ENCODE assay signal across 16 cellular contexts in genomic region chr21:17828223-17828622, GRCh38. TPM values are rescaled to one million over a fixed set of nuclear protein-coding genes. Genes with fewer than 3 reads are reported as not detected.
DNase-seq lines count a peak whose midpoint lies in the region; ATAC-seq and TF ChIP-seq lines count a peak whose summit lies in the region.
"Had no signal": no experiment of that assay in that cellular context is flagged by ENCODE, and none has a peak within 500 bp of the region (broad histone marks: within the 10 kb centered on the region; RNA-seq: fewer than 3 reads in every experiment).

No MANE protein-coding gene starts in this region.

- no peak for TF ChIP-seq POLR2A in right lobe of liver (IDR thresholded peaks at IDR 0.05)

- no peaks in the 10 kb centered on the region for H3K4me1 ChIP-seq in right lobe of liver

- no peak for ATAC-seq in central memory CD8-positive, alpha-beta T cell (replicated peaks; ENCODE audit: extremely low read depth, poor library complexity, severe bottlenecking)
- ATAC-seq in right lobe of liver: peak; percentile 82 to 95 (median 88)
- ATAC-seq in GM18868 (IDR thresholded peaks at IDR 0.05; ENCODE audit: unreplicated experiment): no peak
- ATAC-seq: natural killer cell treated with Interleukin-12 subunit alpha and Interleukin-12 subunit beta and Interleukin-15 and Interleukin-18, amount 100 ng/mL, for 72 hours had no signal

- CTCF ChIA-PET in RWPE1 (lab: Yijun Ruan, JAX): no interaction called here

- no peak overlapping the region for H3K4me3 ChIP-seq in MG63
- no peak overlapping the region for H3K4me3 ChIP-seq in right lobe of liver
- H3K4me3 ChIP-seq: dorsolateral prefrontal cortex had no signal

- H3K9me3 ChIP-seq in MG63 (no peaks in the 10 kb centered on the region; the same call in 1 of the 2 replicates), right lobe of liver (no peaks in the 10 kb centered on the region)

- H3K27ac Mint-ChIP-seq in central memory CD8-positive, alpha-beta T cell (ENCODE audit: low read depth): peak overlapping the region; percentile 69
- H3K27ac Mint-ChIP-seq: activated CD4-positive, alpha-beta T cell treated with anti-CD3 and anti-CD28 coated beads, Interleukin-2, amount 10 ng/mL, durations not matched to agents 24 days and 14 days had no signal

- intact Hi-C loops in right lobe of liver (cut with DNase I): no loop called here

- peaks cover 2% of the 10 kb centered on the region for H3K36me3 Mint-ChIP-seq in central memory CD8-positive, alpha-beta T cell (ENCODE audit: insufficient read depth)

- H3K9me3 Mint-ChIP-seq in central memory CD8-positive, alpha-beta T cell: no peaks in the 10 kb centered on the region

- H3K27me3 ChIP-seq in MG63 (no peaks in the 10 kb centered on the region), right lobe of liver (no peaks in the 10 kb centered on the region)

- WGBS in right lobe of liver (ENCODE audit: insufficient coverage, low coverage, low lambda C conversion rate, missing lambda C conversion rate): 40% methylated on average over 3 of the region's 3 CpGs

- DNase-seq in EH (ENCODE audit: low read depth): peak; percentile 82
- DNase-seq in MG63: peak; percentile 21
- DNase-seq in central memory CD8-positive, alpha-beta T cell (ENCODE audit: low spot score in 2 of 2): no peak
- peak in 1 of 3 donors; percentile 57 for DNase-seq in right lobe of liver
- DNase-seq in activated naive CD4-positive, alpha-beta T cell treated with anti-CD3 and anti-CD28 coated beads, Interleukin-2, amount 50 U/mL, for 16 hours: no peak
- DNase-seq in RWPE1 (ENCODE audit: low spot score): no peak
- DNase-seq in putamen (ENCODE audit: low spot score): no peak
- DNase-seq: activated CD4-positive, alpha-beta T cell treated with anti-CD3 and anti-CD28 coated beads, Interleukin-2, amount 10 ng/mL, durations not matched to agents 24 days and 14 days; activated CD8-positive, alpha-beta memory T cell treated with anti-CD3 and anti-CD28 coated beads, Interleukin-2, amount 50 U/mL, for 48 hours; anterior cingulate cortex; dorsolateral prefrontal cortex; NCI-H345; stimulated activated CD4-positive, alpha-beta T cell treated with anti-CD3 and anti-CD28 coated beads, Interleukin-4, amount 100 ng/mL, for 4 hours; substantia nigra had no signal

- POLR2A ChIA-PET in RWPE1 (lab: Yijun Ruan, JAX; ENCODE audit: low non-redundant PET): no interaction called here

- TF ChIP-seq CTCF in right lobe of liver (IDR thresholded peaks at IDR 0.05) (no peak), RWPE1 (conservative IDR thresholded peaks at IDR 0.05; ENCODE audit: low read depth) (no peak)

- no peaks in the 10 kb centered on the region for H3K4me1 Mint-ChIP-seq in central memory CD8-positive, alpha-beta T cell
- H3K4me1 Mint-ChIP-seq: activated CD4-positive, alpha-beta T cell treated with anti-CD3 and anti-CD28 coated beads, Interleukin-2, amount 10 ng/mL, durations not matched to agents 24 days and 14 days had no signal

- H3K27ac ChIP-seq in right lobe of liver (no peak overlapping the region), RWPE1 (no peak overlapping the region)
- H3K27ac ChIP-seq: dorsolateral prefrontal cortex had no signal

- H3K4me3 Mint-ChIP-seq in central memory CD8-positive, alpha-beta T cell: no peak overlapping the region
- H3K4me3 Mint-ChIP-seq: activated CD4-positive, alpha-beta T cell treated with anti-CD3 and anti-CD28 coated beads, Interleukin-2, amount 10 ng/mL, durations not matched to agents 24 days and 14 days; natural killer cell treated with Interleukin-12 subunit alpha and Interleukin-12 subunit beta and Interleukin-15 and Interleukin-18, amount 100 ng/mL, for 72 hours had no signal

- H3K36me3 ChIP-seq in MG63 (no peaks in the 10 kb centered on the region), right lobe of liver (no peaks in the 10 kb centered on the region)

- no peaks in the 10 kb centered on the region for H3K27me3 Mint-ChIP-seq in central memory CD8-positive, alpha-beta T cell
- H3K27me3 Mint-ChIP-seq: natural killer cell treated with Interleukin-12 subunit alpha and Interleukin-12 subunit beta and Interleukin-15 and Interleukin-18, amount 100 ng/mL, for 72 hours had no signal

RNA-seq across cellular contexts. Expression of gene C21orf91, which starts 9.1 kb away (rescaled TPM):
- 1.7 and 2.7 TPM in 2 replicates for total RNA-seq in MG63 (2014; rRNA removed; shearing (Covaris generic); ENCODE audit: low replicate concordance)
- 1 to 10 TPM; 3.2 to 6.3 (median 4.3) TPM for total RNA-seq in right lobe of liver

Comparison
In these comparisons a context has a peak if more than half of its experiments do, and no peak if none do; other contexts are left out.
1. DNase-seq: peak in EH (single experiment) and MG63 (single experiment); none in central memory CD8-positive, alpha-beta T cell (0 of 2), activated naive CD4-positive, alpha-beta T cell treated with anti-CD3 and anti-CD28 coated beads, Interleukin-2, amount 50 U/mL, for 16 hours (single experiment), RWPE1 (single experiment) and putamen (single experiment).
2. ATAC-seq: peak in right lobe of liver (4 of 4); none in central memory CD8-positive, alpha-beta T cell (single experiment) and GM18868 (single experiment).